Comparison of ENCODE assay signal across 9 cellular contexts in genomic region chrX:137427813-137428212, GRCh38.
DNase-seq lines count a peak whose midpoint lies in the region; ATAC-seq and TF ChIP-seq lines count a peak whose summit lies in the region.
"Had no signal": no experiment of that assay in that cellular context is flagged by ENCODE, and none has a peak within 500 bp of the region (broad histone marks: within the 10 kb centered on the region; RNA-seq: fewer than 3 reads in every experiment).

No MANE protein-coding gene starts in this region.

- no peaks in the 10 kb centered on the region for H3K36me3 Mint-ChIP-seq in activated B cell treated with CpG ODN at 0.5 μM for 24 hours (ENCODE audit: low read depth)

- POLR2A ChIA-PET in activated B cell treated with CpG ODN at 0.5 μM for 24 hours (lab: Charles Lee): no interaction called here

- DNase-seq in GM12865 (ENCODE audit: low read depth): no peak
- no peak for DNase-seq in activated B cell treated with CpG ODN at 0.5 μM for 24 hours
- peak in 2 of 3 donors; percentile 42 to 52 for DNase-seq in right cardiac atrium
- no peak for DNase-seq in sigmoid colon
- no peak for DNase-seq in medulla oblongata (ENCODE audit: extremely low spot score)
- no peak for DNase-seq in CD1c-positive myeloid dendritic cell (ENCODE audit: extremely low spot score)
- DNase-seq in NCI-H1694 treated with DMSO at 0.1 percent for 48 hours (lab: John Stamatoyannopoulos, UW): no peak
- DNase-seq in HuH-7 (ENCODE audit: low spot score): no peak
- DNase-seq: midbrain had no signal

- H3K4me1 Mint-ChIP-seq in activated B cell treated with CpG ODN at 0.5 μM for 24 hours: peaks cover 12% of the 10 kb centered on the region

- WGBS in right cardiac atrium: under 1% methylated on average over 19 of the region's 19 CpGs
- WGBS in sigmoid colon, 2 donors: 1 to 2% methylated on average over 19 of the region's 19 CpGs

- H3K36me3 ChIP-seq in sigmoid colon: no peaks in the 10 kb centered on the region

- peak overlapping the region; percentile 64 for H3K4me3 Mint-ChIP-seq in activated B cell treated with CpG ODN at 0.5 μM for 24 hours

- peaks cover 27% of the 10 kb centered on the region for H3K27me3 Mint-ChIP-seq in activated B cell treated with CpG ODN at 0.5 μM for 24 hours

- ATAC-seq in activated B cell treated with CpG ODN at 0.5 μM for 24 hours (ENCODE audit: low read depth): no peak
- ATAC-seq in right cardiac atrium: no peak

- CTCF ChIA-PET in activated B cell treated with CpG ODN at 0.5 μM for 24 hours (lab: Charles Lee): no interaction called here

- H3K27ac Mint-ChIP-seq in activated B cell treated with CpG ODN at 0.5 μM for 24 hours: no peak overlapping the region

- no peaks in the 10 kb centered on the region for H3K27me3 ChIP-seq in right cardiac atrium (ENCODE audit: control insufficient read depth, insufficient read depth)
- peaks cover 49 to 77% (median 60%) of the 10 kb centered on the region in 3 donors for H3K27me3 ChIP-seq in sigmoid colon

- H3K4me3 ChIP-seq in GM12865 (ENCODE audit: low read depth, low read length) (peak overlapping the region; percentile 37), right cardiac atrium (ENCODE audit: low read length) (peak overlapping the region; percentile 82), sigmoid colon (peak overlapping the region; percentile 5 to 48 (median 42))

- no peak overlapping the region for H3K27ac ChIP-seq in right cardiac atrium (ENCODE audit: low read length)
- H3K27ac ChIP-seq in sigmoid colon: no peak overlapping the region

- no peak for TF ChIP-seq EP300 in sigmoid colon (IDR thresholded peaks at IDR 0.05)

- H3K4me1 ChIP-seq in right cardiac atrium (ENCODE audit: control insufficient read depth, insufficient read depth, low read length) (no peaks in the 10 kb centered on the region), sigmoid colon (peaks cover 0 to 22% (median 15%) of the 10 kb centered on the region in 4 donors)

- H3K9me3 ChIP-seq in right cardiac atrium (ENCODE audit: control insufficient read depth, low read length): no peaks in the 10 kb centered on the region
- no peaks in the 10 kb centered on the region for H3K9me3 ChIP-seq in sigmoid colon

- TF ChIP-seq CTCF in GM12865 (IDR thresholded peaks at IDR 0.05; ENCODE audit: insufficient read depth, low read depth, low read length, missing control alignments) (no peak), activated B cell treated with CpG ODN at 0.5 μM for 24 hours (IDR thresholded peaks at IDR 0.05) (no peak), sigmoid colon (IDR thresholded peaks at IDR 0.05) (no peak)

- intact Hi-C loops in activated B cell treated with CpG ODN at 0.5 μM for 24 hours (cut with micrococcal nuclease): loop anchor here (5.0 kb wide), 1 partner anchor 139 kb away; the partner anchor contains the start of gene ZIC3
- intact Hi-C loops in right cardiac atrium (cut with DNase I): no loop called here
- intact Hi-C loops in sigmoid colon (cut with DNase I): loop anchor here (10.0 kb wide), 1 partner anchor 137 kb away; the partner anchor contains the start of gene ZIC3

- H3K9me3 Mint-ChIP-seq in activated B cell treated with CpG ODN at 0.5 μM for 24 hours: no peaks in the 10 kb centered on the region

- no peak for TF ChIP-seq POLR2A in sigmoid colon (IDR thresholded peaks at IDR 0.05)

Comparison
In these comparisons a context has a peak if more than half of its experiments do, and no peak if none do; other contexts are left out.
1. DNase-seq: peak in right cardiac atrium (2 of 3); none in GM12865 (single experiment), activated B cell treated with CpG ODN at 0.5 μM for 24 hours (single experiment), sigmoid colon (single experiment), medulla oblongata (single experiment), CD1c-positive myeloid dendritic cell (single experiment), NCI-H1694 treated with DMSO at 0.1 percent for 48 hours (single experiment) and HuH-7 (single experiment).
2. intact Hi-C loops: an anchor here in activated B cell treated with CpG ODN at 0.5 μM for 24 hours (5.0 kb wide) and sigmoid colon (10.0 kb wide); none called in right cardiac atrium.
3. Peak in every context shown above with its lines, with median percentiles within 50 percentile points of each other: H3K4me3 ChIP-seq.